In genomic region chr6:33411632-33412005, GRCh38 we compare ENCODE assay signal across 1 cellular context.
TF ChIP-seq lines count a peak whose summit lies in the region.

No MANE protein-coding gene starts in this region.

TF ChIP-seq in liver, 16 proteins besides CTCF, POLR2A, EP300 and RAD21 (continued from another document):
- no peak for TF ChIP-seq REST (IDR thresholded peaks at IDR 0.05)
- TF ChIP-seq RXRA (IDR thresholded peaks at IDR 0.05): no peak
